ENCODE assay signal across 16 cellular contexts in genomic region chr11:61912991-61913698, GRCh38. TPM values are rescaled to one million over a fixed set of nuclear protein-coding genes. Genes with fewer than 3 reads are reported as not detected.
DNase-seq lines count a peak whose midpoint lies in the region; ATAC-seq and TF ChIP-seq lines count a peak whose summit lies in the region.
"Had no signal": no experiment of that assay in that cellular context is flagged by ENCODE, and none has a peak within 500 bp of the region (broad histone marks: within the 10 kb centered on the region; RNA-seq: fewer than 3 reads in every experiment).

No MANE protein-coding gene starts in this region.

- DNase-seq in activated naive CD4-positive, alpha-beta T cell treated with anti-CD3 and anti-CD28 coated beads, Interleukin-2, amount 10 ng/mL, durations not matched to agents 7 days and 5 days = no peak
- peak in 6 of 7 donors; percentile 1 to 42 (median 12) for DNase-seq in adrenal gland
- DNase-seq in mesothelial cell of epicardium (ENCODE audit: low spot score in 2 of 2, unreplicated experiment in 2 of 2) = no peak
- peak; percentile 53 to 65 for DNase-seq in suprapubic skin (ENCODE audit: low spot score in 2 of 2)
- DNase-seq in foreskin keratinocyte = no peak
- no peak for DNase-seq in stimulated activated CD8-positive, alpha-beta memory T cell treated with anti-CD3 and anti-CD28 coated beads, Interleukin-4, amount 100 ng/mL, for 48 hours
- DNase-seq: activated gamma-delta T cell; cortex of kidney; NCI-H345; psoas muscle; stimulated activated naive CD4-positive, alpha-beta T cell treated with Interleukin-2 at 50 U/mL for 16 hours; T-helper 2 cell had no signal

- H3K9me3 ChIP-seq in adrenal gland (replicated peaks in 1 of 3) (no peaks in the 10 kb centered on the region), suprapubic skin (no peaks in the 10 kb centered on the region)
- H3K9me3 ChIP-seq: psoas muscle, vagina had no signal

- intact Hi-C loops in adrenal gland (cut with DNase I) = no loop called here

- peaks cover 6% of the 10 kb centered on the region for H3K4me1 Mint-ChIP-seq in activated naive CD4-positive, alpha-beta T cell treated with anti-CD3 and anti-CD28 coated beads, Interleukin-2, amount 50 U/mL, for 24 hours
- peaks cover 6% of the 10 kb centered on the region for H3K4me1 Mint-ChIP-seq in activated naive CD4-positive, alpha-beta T cell treated with anti-CD3 and anti-CD28 coated beads, Interleukin-2, amount 10 ng/mL, durations not matched to agents 7 days and 5 days
- peaks cover 23% of the 10 kb centered on the region for H3K4me1 Mint-ChIP-seq in mesothelial cell of epicardium

- CTCF ChIA-PET in activated naive CD4-positive, alpha-beta T cell treated with anti-CD3 and anti-CD28 coated beads, Interleukin-2, amount 10 ng/mL, durations not matched to agents 7 days and 5 days (lab: Charles Lee) = interaction anchor here (0.7 to 3.2 kb wide), 3 partner anchors 14 to 195 kb away, joined by 3 to 10 read pairs (median 4); no protein-coding TSS in a partner anchor

- H3K4me1 ChIP-seq in adrenal gland (replicated peaks in 1 of 2) (peaks cover 0 to 44% of the 10 kb centered on the region in 2 donors), suprapubic skin (peaks cover 46% of the 10 kb centered on the region), foreskin keratinocyte (no peaks in the 10 kb centered on the region)
- H3K4me1 ChIP-seq: psoas muscle had no signal

- no peak overlapping the region for H3K4me3 ChIP-seq in adrenal gland
- no peak overlapping the region for H3K4me3 ChIP-seq in suprapubic skin
- H3K4me3 ChIP-seq: psoas muscle, vagina had no signal

- no peak overlapping the region for H3K4me3 Mint-ChIP-seq in activated naive CD4-positive, alpha-beta T cell treated with anti-CD3 and anti-CD28 coated beads, Interleukin-2, amount 50 U/mL, for 24 hours
- H3K4me3 Mint-ChIP-seq in activated naive CD4-positive, alpha-beta T cell treated with anti-CD3 and anti-CD28 coated beads, Interleukin-2, amount 10 ng/mL, durations not matched to agents 7 days and 5 days = no peak overlapping the region
- no peak overlapping the region for H3K4me3 Mint-ChIP-seq in mesothelial cell of epicardium

- TF ChIP-seq CTCF in adrenal gland (IDR thresholded peaks at IDR 0.05) (no peak), mesothelial cell of epicardium (IDR thresholded peaks at IDR 0.05; ENCODE audit: unreplicated experiment) (no peak), suprapubic skin (IDR thresholded peaks at IDR 0.05) (no peak), foreskin keratinocyte (conservative IDR thresholded peaks at IDR 0.05) (no peak)

- no peak for ATAC-seq in foreskin keratinocyte
- ATAC-seq in HG02642 (IDR thresholded peaks at IDR 0.05; ENCODE audit: poor library complexity, unreplicated experiment) = no peak

- no peaks in the 10 kb centered on the region for H3K36me3 Mint-ChIP-seq in activated naive CD4-positive, alpha-beta T cell treated with anti-CD3 and anti-CD28 coated beads, Interleukin-2, amount 50 U/mL, for 24 hours
- H3K36me3 Mint-ChIP-seq in activated naive CD4-positive, alpha-beta T cell treated with anti-CD3 and anti-CD28 coated beads, Interleukin-2, amount 10 ng/mL, durations not matched to agents 7 days and 5 days = no peaks in the 10 kb centered on the region
- no peaks in the 10 kb centered on the region for H3K36me3 Mint-ChIP-seq in mesothelial cell of epicardium

- H3K27me3 Mint-ChIP-seq in activated naive CD4-positive, alpha-beta T cell treated with anti-CD3 and anti-CD28 coated beads, Interleukin-2, amount 50 U/mL, for 24 hours = peaks cover 23% of the 10 kb centered on the region
- H3K27me3 Mint-ChIP-seq in activated naive CD4-positive, alpha-beta T cell treated with anti-CD3 and anti-CD28 coated beads, Interleukin-2, amount 10 ng/mL, durations not matched to agents 7 days and 5 days = peaks cover 43% of the 10 kb centered on the region
- peaks cover 18% of the 10 kb centered on the region for H3K27me3 Mint-ChIP-seq in mesothelial cell of epicardium (ENCODE audit: low read depth)

- TF ChIP-seq EP300 in suprapubic skin (IDR thresholded peaks at IDR 0.05) = no peak

- H3K36me3 ChIP-seq in adrenal gland (replicated peaks in 1 of 2) (no peaks in the 10 kb centered on the region), suprapubic skin (no peaks in the 10 kb centered on the region)
- H3K36me3 ChIP-seq: vagina had no signal

- TF ChIP-seq POLR2A in adrenal gland (IDR thresholded peaks at IDR 0.05) = no peak
- no peak for TF ChIP-seq POLR2A in suprapubic skin (IDR thresholded peaks at IDR 0.05)

- 77 to 87% (median 84%) methylated on average over 14 to 18 of the region's 18 CpGs for WGBS in adrenal gland, 4 donors
- 75% methylated on average over 17 of the region's 18 CpGs for WGBS in suprapubic skin

- H3K27me3 ChIP-seq in adrenal gland (no peaks in the 10 kb centered on the region), suprapubic skin (peaks cover 13% of the 10 kb centered on the region), foreskin keratinocyte (peaks cover 31% of the 10 kb centered on the region)
- H3K27me3 ChIP-seq: vagina had no signal

- no peaks in the 10 kb centered on the region for H3K9me3 Mint-ChIP-seq in activated naive CD4-positive, alpha-beta T cell treated with anti-CD3 and anti-CD28 coated beads, Interleukin-2, amount 50 U/mL, for 24 hours
- H3K9me3 Mint-ChIP-seq in activated naive CD4-positive, alpha-beta T cell treated with anti-CD3 and anti-CD28 coated beads, Interleukin-2, amount 10 ng/mL, durations not matched to agents 7 days and 5 days = no peaks in the 10 kb centered on the region
- no peaks in the 10 kb centered on the region for H3K9me3 Mint-ChIP-seq in mesothelial cell of epicardium

- peak overlapping the region in 1 of 5 donors; percentile 29 for H3K27ac ChIP-seq in adrenal gland
- no peak overlapping the region for H3K27ac ChIP-seq in suprapubic skin
- no peak overlapping the region for H3K27ac ChIP-seq in foreskin keratinocyte
- H3K27ac ChIP-seq: psoas muscle had no signal

- H3K27ac Mint-ChIP-seq in activated naive CD4-positive, alpha-beta T cell treated with anti-CD3 and anti-CD28 coated beads, Interleukin-2, amount 50 U/mL, for 24 hours = peak overlapping the region; percentile 9
- no peak overlapping the region for H3K27ac Mint-ChIP-seq in activated naive CD4-positive, alpha-beta T cell treated with anti-CD3 and anti-CD28 coated beads, Interleukin-2, amount 10 ng/mL, durations not matched to agents 7 days and 5 days
- peak overlapping the region; percentile 0 for H3K27ac Mint-ChIP-seq in mesothelial cell of epicardium

RNA-seq across cellular contexts. Expression of gene RAB3IL1, which starts 4.2 kb away (rescaled TPM):
- total RNA-seq in adrenal gland (10 to 100 TPM; 10.9 to 23.7 (median 20.1) TPM), mesothelial cell of epicardium (10.6 to 12.0 TPM (median 11.9 TPM) in 3 replicates), suprapubic skin (1 to 10 TPM; 2.6 to 8.9 (median 5.4) TPM), foreskin keratinocyte (0.31 and 0.35 TPM in 2 replicates)
- polyA plus RNA-seq in adrenal gland (10 to 100 TPM in 2 of 3 donors, 1 to 10 TPM in 1; 2.7 to 17.4 (median 15.5) TPM), foreskin keratinocyte (0.52 and 0.55 TPM in 2 replicates)

RNA-seq across cellular contexts. Expression of gene FADS3, which starts 21.8 kb away (rescaled TPM):
- 100 to 1,000 TPM in 6 of 8 donors, 10 to 100 TPM in 2; 74.5 to 145 (median 112) TPM for total RNA-seq in adrenal gland
- polyA plus RNA-seq in adrenal gland = 100 to 1,000 TPM in 2 of 3 donors, 10 to 100 TPM in 1; 98.2 to 175 (median 103) TPM
- 6.1 to 8.9 TPM (median 8.0 TPM) in 3 replicates for total RNA-seq in mesothelial cell of epicardium
- 10 to 100 TPM; 12.7 to 24.7 (median 17.9) TPM for total RNA-seq in suprapubic skin
- total RNA-seq in foreskin keratinocyte = 7.1 and 7.9 TPM in 2 replicates
- 8.0 and 8.8 TPM in 2 replicates for polyA plus RNA-seq in foreskin keratinocyte

RNA-seq across cellular contexts. Expression of gene BEST1, which starts 37.0 kb away (rescaled TPM):
- total RNA-seq in adrenal gland = 1 to 10 TPM; 2.4 to 5.2 (median 3.9) TPM
- 1 to 10 TPM; 1.4 to 6.8 (median 4.8) TPM for polyA plus RNA-seq in adrenal gland
- 0.64 to 1.1 TPM (median 0.90 TPM) in 3 replicates for total RNA-seq in mesothelial cell of epicardium
- 1 to 10 TPM; 1.5 to 4.1 (median 2.5) TPM for total RNA-seq in suprapubic skin
- total RNA-seq in foreskin keratinocyte = 0.07 and 0.10 TPM in 2 replicates
- 0.25 TPM in 2 replicates for polyA plus RNA-seq in foreskin keratinocyte
- total RNA-seq: HT1080 had no signal

RNA-seq across cellular contexts. Expression of gene FTH1, which starts 54.3 kb away (rescaled TPM):
- 1,000 to 10,000 TPM; 1,483 to 5,565 (median 3,595) TPM for total RNA-seq in adrenal gland
- polyA plus RNA-seq in adrenal gland = 1,000 to 10,000 TPM; 2,586 to 4,544 (median 2,902) TPM
- total RNA-seq in mesothelial cell of epicardium = 1,419 to 1,500 TPM (median 1,460 TPM) in 3 replicates
- 1,000 to 10,000 TPM in 2 of 4 donors, 100 to 1,000 TPM in 2; 578 to 1,480 (median 967) TPM for total RNA-seq in suprapubic skin
- 845 and 1,177 TPM in 2 replicates for total RNA-seq in foreskin keratinocyte
- 2,804 and 3,960 TPM in 2 replicates for polyA plus RNA-seq in foreskin keratinocyte

Comparison
In these comparisons a context has a peak if more than half of its experiments do, and no peak if none do; other contexts are left out.
1. DNase-seq: peak in adrenal gland (6 of 7) and suprapubic skin (2 of 2); none in activated naive CD4-positive, alpha-beta T cell treated with anti-CD3 and anti-CD28 coated beads, Interleukin-2, amount 10 ng/mL, durations not matched to agents 7 days and 5 days (single experiment), mesothelial cell of epicardium (0 of 2), foreskin keratinocyte (0 of 2) and stimulated activated CD8-positive, alpha-beta memory T cell treated with anti-CD3 and anti-CD28 coated beads, Interleukin-4, amount 100 ng/mL, for 48 hours (single experiment).